In the genomic region with DNA sequence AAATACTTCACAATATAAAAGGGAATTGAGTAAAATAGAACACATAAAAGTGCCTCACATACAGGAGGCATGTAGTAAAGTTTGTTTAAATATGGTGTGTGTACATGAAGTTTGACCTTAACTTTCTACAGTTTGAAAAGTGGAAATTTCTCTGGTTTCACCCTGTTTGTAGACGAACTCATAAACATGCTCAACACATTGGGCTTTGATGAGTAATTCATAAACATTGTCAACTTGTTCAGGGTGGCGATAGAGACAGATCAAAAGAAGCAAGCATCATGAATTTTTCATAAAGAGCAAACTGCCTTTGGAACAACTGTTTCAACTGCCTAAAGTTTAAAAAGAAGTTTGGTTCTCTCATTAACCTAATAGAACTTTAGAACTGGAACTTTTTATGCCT, we compare ENCODE assay signal across 17 cellular contexts. TPM values are rescaled to one million over a fixed set of nuclear protein-coding genes. Genes with fewer than 3 reads are reported as not detected.
"Had no signal": no experiment of that assay in that cellular context is flagged by ENCODE, and none has a peak within 500 bp of the region (broad histone marks: within the 10 kb centered on the region; RNA-seq: fewer than 3 reads in every experiment).

No MANE protein-coding gene starts in this region.

- H3K27me3 ChIP-seq: body of pancreas, colonic mucosa had no signal

- H3K4me1 ChIP-seq: body of pancreas, colonic mucosa, heart right ventricle, lower lobe of right lung, stomach had no signal

- H3K27ac ChIP-seq: body of pancreas, colonic mucosa, heart right ventricle, lower lobe of right lung, skin epidermis, stomach, WERI-Rb-1 had no signal

- H3K9me3 ChIP-seq: body of pancreas, colonic mucosa, heart right ventricle, lower lobe of right lung, stomach had no signal

- H3K36me3 ChIP-seq: colonic mucosa, heart right ventricle, lower lobe of right lung, stomach, WERI-Rb-1 had no signal

- H3K4me3 ChIP-seq: body of pancreas, colonic mucosa, heart right ventricle, lower lobe of right lung, skin epidermis, stomach had no signal

- ATAC-seq: body of pancreas; heart right ventricle; left colon; lower lobe of right lung; natural killer cell treated with Interleukin-12 subunit alpha and Interleukin-12 subunit beta and Interleukin-15 and Interleukin-18, amount 100 ng/mL, for 72 hours; stimulated activated effector memory CD8-positive, alpha-beta T cell treated with anti-CD3 and anti-CD28 coated beads, Interleukin-12 subunit alpha, Interleukin-12 subunit beta, amount 100 ng/mL, for 72 hours had no signal

- DNase-seq: activated CD4-positive, alpha-beta T cell treated with anti-CD3 and anti-CD28 coated beads, Interleukin-2, amount 50 U/mL, for 4 hours; body of pancreas; central memory CD4-positive, alpha-beta T cell; colonic mucosa; heart right ventricle; left colon; lower lobe of right lung; nucleus accumbens; posterior cingulate gyrus; stimulated activated CD4-positive, alpha-beta T cell treated with anti-CD3 and anti-CD28 coated beads, Interleukin-15, amount 100 ng/mL, for 24 hours; stimulated activated CD4-positive, alpha-beta T cell treated with anti-CD3 and anti-CD28 coated beads, Interleukin-4, amount 100 ng/mL, for 1 hour; stomach; T-helper 2 cell; WERI-Rb-1 had no signal

RNA-seq across cellular contexts. Expression of a gene that starts 9.1 kb away (rescaled TPM):
- total RNA-seq: colonic mucosa; left colon; natural killer cell treated with Interleukin-12 subunit alpha and Interleukin-12 subunit beta and Interleukin-15 and Interleukin-18, amount 100 ng/mL, for 72 hours; stomach had no signal
